In the genomic region with DNA sequence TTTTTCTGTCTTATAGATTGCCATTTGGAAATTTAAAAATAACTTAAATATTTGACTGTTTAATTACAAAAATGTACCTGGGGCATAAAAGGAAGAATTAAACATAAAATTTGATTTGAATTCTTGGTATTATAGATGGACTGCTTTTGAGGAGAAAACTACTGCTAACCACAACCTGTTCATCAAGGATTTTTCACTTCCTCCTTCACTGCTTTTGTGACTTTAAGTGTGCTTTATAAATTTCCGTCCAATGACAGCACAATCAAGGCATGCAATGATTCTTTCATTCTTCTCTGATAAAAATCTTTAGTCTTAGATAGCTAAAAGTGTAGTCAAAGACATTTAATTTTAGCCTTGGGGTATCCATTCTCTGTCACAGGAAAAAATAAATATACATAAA, we compare ENCODE assay signal across 24 cellular contexts.
"Had no signal": no experiment of that assay in that cellular context is flagged by ENCODE, and none has a peak within 500 bp of the region (broad histone marks: within the 10 kb centered on the region; RNA-seq: fewer than 3 reads in every experiment).

No MANE protein-coding gene starts in this region.

- DNase-seq: activated CD4-positive, alpha-beta T cell treated with anti-CD3 and anti-CD28 coated beads for 36 hours; activated CD4-positive, CD25-positive, alpha-beta regulatory T cell; activated CD8-positive, alpha-beta memory T cell treated with anti-CD3 and anti-CD28 coated beads, Interleukin-2, amount 10 ng/mL, durations not matched to agents 7 days and 5 days; activated CD8-positive, alpha-beta T cell treated with anti-CD3 and anti-CD28 coated beads, Interleukin-2, amount 10 ng/mL, durations not matched to agents 7 days and 5 days; activated naive CD8-positive, alpha-beta T cell treated with anti-CD3 and anti-CD28 coated beads, Interleukin-2, amount 50 U/mL, for 24 hours; activated T-cell treated with anti-CD3 and anti-CD28 coated beads, Interleukin-2, amount 50 U/mL, for 48 hours; amygdala; central memory CD4-positive, alpha-beta T cell; endodermal cell; foreskin fibroblast; head of caudate nucleus; hippocampal formation; left cardiac atrium; mammary epithelial cell; midbrain; naive thymus-derived CD4-positive, alpha-beta T cell; nucleus accumbens; psoas muscle; stimulated activated CD4-positive, alpha-beta T cell treated with anti-CD3 and anti-CD28 coated beads, Interleukin-15, amount 100 ng/mL, for 24 hours; stimulated activated CD4-positive, alpha-beta T cell treated with anti-CD3 and anti-CD28 coated beads, Interleukin-2, amount 100 ng/mL, for 24 hours; stimulated activated naive B cell treated with anti-CD40 and anti-IgM and Interleukin-4, amounts not matched to agents 10 μg/mL and 1 μg/mL and 100 μg/mL, for 72 hours; stomach; thyroid gland; upper lobe of left lung had no signal

- ATAC-seq: activated CD4-positive, alpha-beta T cell treated with anti-CD3 and anti-CD28 coated beads for 36 hours; activated CD8-positive, alpha-beta memory T cell treated with anti-CD3 and anti-CD28 coated beads, Interleukin-2, amount 10 ng/mL, durations not matched to agents 7 days and 5 days; activated CD8-positive, alpha-beta T cell treated with anti-CD3 and anti-CD28 coated beads, Interleukin-2, amount 10 ng/mL, durations not matched to agents 7 days and 5 days; activated naive CD8-positive, alpha-beta T cell treated with anti-CD3 and anti-CD28 coated beads, Interleukin-2, amount 50 U/mL, for 24 hours; left cardiac atrium; naive thymus-derived CD4-positive, alpha-beta T cell; psoas muscle; stimulated activated naive B cell treated with anti-CD40 and anti-IgM and Interleukin-4, amounts not matched to agents 10 μg/mL and 1 μg/mL and 100 μg/mL, for 72 hours had no signal
